10 cellular contexts compared by ENCODE assay signal in the genomic region with DNA sequence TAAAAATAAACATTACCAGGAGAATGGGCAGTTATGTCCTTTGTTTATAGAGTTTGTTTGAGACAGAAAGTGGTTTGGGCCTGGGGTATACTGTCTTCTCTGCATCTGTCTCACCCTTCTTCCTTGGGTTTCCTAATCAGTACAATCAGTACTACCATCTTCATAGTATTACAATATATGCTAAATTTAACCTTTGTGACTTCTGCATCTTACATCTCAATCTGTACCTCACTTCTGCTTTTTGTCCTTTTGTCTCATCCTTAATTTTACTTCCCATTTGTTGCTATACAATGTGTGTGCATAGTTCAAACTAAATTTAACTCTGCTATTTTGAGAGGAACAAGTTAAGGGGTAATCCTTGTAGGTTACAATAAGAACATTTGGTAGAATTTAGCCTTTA. TPM values are rescaled to one million over a fixed set of nuclear protein-coding genes. Genes with fewer than 3 reads are reported as not detected.
DNase-seq lines count a peak whose midpoint lies in the region; ATAC-seq and TF ChIP-seq lines count a peak whose summit lies in the region.
"Had no signal": no experiment of that assay in that cellular context is flagged by ENCODE, and none has a peak within 500 bp of the region (broad histone marks: within the 10 kb centered on the region; RNA-seq: fewer than 3 reads in every experiment).

No MANE protein-coding gene starts in this region.

- no peak overlapping the region for H2BK5ac ChIP-seq in mesenchymal stem cell (ENCODE audit: low read depth, low read length, poor library complexity, severe bottlenecking)

- no peak overlapping the region for H3K4ac ChIP-seq in mesenchymal stem cell (ENCODE audit: low read depth in 1 of 2, low read length in 2 of 2)

- H2BK120ac ChIP-seq in mesenchymal stem cell (ENCODE audit: low read depth, low read length), result no peak overlapping the region

- H3K4me1 ChIP-seq in mesenchymal stem cell (ENCODE audit: control insufficient read depth, insufficient read depth, low read depth, low read length), result no peaks in the 10 kb centered on the region
- H3K4me1 ChIP-seq in tibial nerve, result peaks cover 0 to 14% (median 0%) of the 10 kb centered on the region in 4 donors

- peaks cover 4 to 97% of the 10 kb centered on the region in 2 experiments for H3K36me3 ChIP-seq in mesenchymal stem cell (ENCODE audit: control insufficient read depth in 1 of 2, insufficient read depth in 2 of 2, low read depth in 1 of 2, low read length in 2 of 2)
- peaks cover 0 to 77% (median 0%) of the 10 kb centered on the region in 3 donors for H3K36me3 ChIP-seq in tibial nerve

- no peak overlapping the region for H2BK12ac ChIP-seq in mesenchymal stem cell (ENCODE audit: low read length in 2 of 2)

- H3K27ac ChIP-seq in mesenchymal stem cell (ENCODE audit: low read length, poor library complexity, severe bottlenecking), result no peak overlapping the region
- H3K27ac ChIP-seq in tibial nerve, result no peak overlapping the region
- H3K27ac ChIP-seq: BLaER1 had no signal

- ATAC-seq in GM19023 (IDR thresholded peaks at IDR 0.05; ENCODE audit: unreplicated experiment) (peak; percentile 59), HG03045 (IDR thresholded peaks at IDR 0.05; ENCODE audit: unreplicated experiment) (peak; percentile 67), HG02970 (IDR thresholded peaks at IDR 0.05; ENCODE audit: low FRiP score, unreplicated experiment) (no peak)

- no peak overlapping the region for H3K4me2 ChIP-seq in mesenchymal stem cell (ENCODE audit: low read length, poor library complexity, severe bottlenecking)
- H3K4me2 ChIP-seq: BLaER1 had no signal

- no peak overlapping the region for H3K18ac ChIP-seq in mesenchymal stem cell (ENCODE audit: low read depth in 1 of 2, low read length in 2 of 2)

- no peak overlapping the region for H3K23ac ChIP-seq in mesenchymal stem cell (ENCODE audit: low read length in 2 of 2)

- H2AFZ ChIP-seq in mesenchymal stem cell (ENCODE audit: low read depth, low read length), result no peak overlapping the region

- no peak overlapping the region for H4K8ac ChIP-seq in mesenchymal stem cell (ENCODE audit: low read length)

- H3K79me1 ChIP-seq in mesenchymal stem cell (replicated peaks; ENCODE audit: low read length, poor library complexity, severe bottlenecking), result peaks cover 9% of the 10 kb centered on the region

- H3K9me3 ChIP-seq in mesenchymal stem cell (ENCODE audit: control insufficient read depth, low read length) (no peaks in the 10 kb centered on the region), tibial nerve (no peaks in the 10 kb centered on the region)
- H3K9me3 ChIP-seq: BLaER1 had no signal

- no peak for TF ChIP-seq CTCF in tibial nerve (IDR thresholded peaks at IDR 0.05)

- H2BK15ac ChIP-seq in mesenchymal stem cell (ENCODE audit: low read depth, poor library complexity, severe bottlenecking), result no peak overlapping the region

- H3K4me3 ChIP-seq in mesenchymal stem cell (ENCODE audit: insufficient read depth in 1 of 2, low read depth in 1 of 2, low read length in 2 of 2) (no peak overlapping the region), tibial nerve (no peak overlapping the region)
- H3K4me3 ChIP-seq: BLaER1 had no signal

- H4K91ac ChIP-seq in mesenchymal stem cell (ENCODE audit: low read length), result no peak overlapping the region

- TF ChIP-seq POLR2A in tibial nerve (IDR thresholded peaks at IDR 0.05), result no peak

- no peak overlapping the region for H3K14ac ChIP-seq in mesenchymal stem cell (ENCODE audit: low read length in 2 of 2)

- peak in 1 of 2 donors; percentile 62 for TF ChIP-seq EP300 in tibial nerve (IDR thresholded peaks at IDR 0.05)

- DNase-seq in Ammon's horn (ENCODE audit: low spot score), result peak; percentile 12
- DNase-seq in SKM-1 treated with dmso at 0.1 percent for 144 hours (lab: John Stamatoyannopoulos, UW; ENCODE audit: unreplicated experiment), result peak; percentile 98
- no peak for DNase-seq in mesenchymal stem cell
- DNase-seq in tibial nerve (ENCODE audit: low spot score in 2 of 2), result no peak
- no peak for DNase-seq in GM03348 (ENCODE audit: low spot score)
- DNase-seq: SHP77 treated with DMSO at 0.1 percent for 48 hours had no signal

- H3K9ac ChIP-seq in mesenchymal stem cell (ENCODE audit: low read length), result no peak overlapping the region
- H3K9ac ChIP-seq: BLaER1 had no signal

- H2AK5ac ChIP-seq in mesenchymal stem cell (ENCODE audit: low read length, severe bottlenecking), result no peak overlapping the region

- H3K27me3 ChIP-seq in mesenchymal stem cell (ENCODE audit: control insufficient read depth in 1 of 2, insufficient read depth in 1 of 2, low read length in 2 of 2), result no peaks in the 10 kb centered on the region
- no peaks in the 10 kb centered on the region for H3K27me3 ChIP-seq in tibial nerve
- H3K27me3 ChIP-seq: BLaER1 had no signal

RNA-seq across cellular contexts. Expression of gene FBXO38, which starts 19.6 kb away (rescaled TPM):
- 27.8 TPM for polyA plus RNA-seq in mesenchymal stem cell (2013, experiment 1 of 2)
- polyA plus RNA-seq in mesenchymal stem cell (2013, experiment 2 of 2), result 28.9 TPM
- total RNA-seq in tibial nerve, result 10 to 100 TPM; 55.0 to 60.7 (median 56.4) TPM

Comparison
In these comparisons a context has a peak if more than half of its experiments do, and no peak if none do; other contexts are left out.
1. DNase-seq: peak in Ammon's horn (single experiment) and SKM-1 treated with dmso at 0.1 percent for 144 hours (single experiment); none in mesenchymal stem cell (single experiment), tibial nerve (0 of 2) and GM03348 (single experiment).